ENCODE assay signal across 11 cellular contexts in genomic region chr19:30450101-30450500, GRCh38.
DNase-seq lines count a peak whose midpoint lies in the region; FAIRE-seq and TF ChIP-seq lines count a peak whose summit lies in the region.
"Had no signal": no experiment of that assay in that cellular context is flagged by ENCODE, and none has a peak within 500 bp of the region (broad histone marks: within the 10 kb centered on the region; RNA-seq: fewer than 3 reads in every experiment).

No MANE protein-coding gene starts in this region.

- no peak overlapping the region for H2BK20ac ChIP-seq in H1 (ENCODE audit: low read length)

- H4K91ac ChIP-seq in H1 (replicated peaks; ENCODE audit: insufficient read length, low read length): no peak overlapping the region

- no peaks in the 10 kb centered on the region for H3K79me1 ChIP-seq in H1 (ENCODE audit: low read depth, low read length)

- no peak overlapping the region for H3K14ac ChIP-seq in H1 (ENCODE audit: insufficient read length)

- H4K8ac ChIP-seq in H1 (ENCODE audit: extremely low read depth, insufficient read depth, low read length): no peak overlapping the region

- TF ChIP-seq EP300 in H1 (IDR thresholded peaks at IDR 0.05; ENCODE audit: borderline replicate concordance in 1 of 2, low read depth in 2 of 2, low read length in 2 of 2): no peak

- FAIRE-seq in H1 (lab: Jason Lieb, UNC) (peak; percentile 28), urothelium cell line (lab: Jason Lieb, UNC) (no peak)

- no peaks in the 10 kb centered on the region for H3K27me3 ChIP-seq in H1 (replicated peaks in 1 of 4; ENCODE audit: control insufficient read depth in 3 of 4, extremely low read depth in 1 of 4, insufficient read depth in 3 of 4, low read length in 3 of 4)

- no peak overlapping the region for H3K23ac ChIP-seq in H1 (ENCODE audit: insufficient read length)

- peaks cover 9 to 17% (median 13%) of the 10 kb centered on the region in 4 experiments for H3K4me1 ChIP-seq in H1 (replicated peaks in 1 of 4; ENCODE audit: control insufficient read depth in 3 of 4, insufficient read depth in 4 of 4, low read length in 3 of 4)
- H3K4me1 ChIP-seq in mesodermal cell (ENCODE audit: control insufficient read depth, insufficient read depth, low read length, poor library complexity, severe bottlenecking): peaks cover 19% of the 10 kb centered on the region

- H3K9me3 ChIP-seq in H1 (ENCODE audit: insufficient read depth in 2 of 2, low read depth in 1 of 2, low read length in 1 of 2): no peaks in the 10 kb centered on the region
- no peaks in the 10 kb centered on the region for H3K9me3 ChIP-seq in mesodermal cell (ENCODE audit: control insufficient read depth, low read length)

- H3K4me3 ChIP-seq in H1 (ENCODE audit: extremely low read depth in 1 of 4, insufficient read depth in 2 of 4, low read depth in 3 of 4, low read length in 4 of 4) (peak overlapping the region in 2 of 4 experiments; percentile 3 to 44; a peak in 4 of 8 replicates), mesodermal cell (ENCODE audit: extremely low read depth, insufficient read depth, low read length, poor library complexity, severe bottlenecking) (no peak overlapping the region)

- H3K56ac ChIP-seq in H1 (replicated peaks; ENCODE audit: insufficient read length, low read depth, low read length): no peak overlapping the region

- H3K36me3 ChIP-seq in H1 (ENCODE audit: control insufficient read depth in 2 of 4, insufficient read depth in 4 of 4, low read length in 3 of 4): no peaks in the 10 kb centered on the region
- H3K36me3 ChIP-seq in mesodermal cell (ENCODE audit: control insufficient read depth, insufficient read depth, low read length): no peaks in the 10 kb centered on the region

- no peaks in the 10 kb centered on the region for H3K23me2 ChIP-seq in H1 (ENCODE audit: low read depth, low read length)

- H2AK5ac ChIP-seq in H1 (ENCODE audit: low read depth, low read length): no peak overlapping the region

- peak overlapping the region; percentile 38 for H2BK120ac ChIP-seq in H1 (replicated peaks; ENCODE audit: low read depth, low read length)

- CTCF ChIA-PET in H1 (lab: Charles Lee; ENCODE audit: partially characterized antibody): interaction anchor here (1.1 to 1.5 kb wide), 2 partner anchors 9 to 90 kb away, joined by 3 to 5 read pairs; no protein-coding TSS in a partner anchor

- no peak overlapping the region for H2BK12ac ChIP-seq in H1 (ENCODE audit: low read depth, low read length)

- no peaks in the 10 kb centered on the region for H3K79me2 ChIP-seq in H1 (ENCODE audit: control insufficient read depth in 1 of 2, insufficient read depth in 2 of 2, low read length in 2 of 2)

- no peak for TF ChIP-seq CTCF in H1 (IDR thresholded peaks at IDR 0.05; ENCODE audit: control extremely low read depth in 1 of 3, insufficient read depth in 1 of 3, low read depth in 1 of 3, low read length in 3 of 3)

- H4K20me1 ChIP-seq in H1 (replicated peaks in 1 of 2; ENCODE audit: control insufficient read depth in 1 of 2, insufficient read depth in 2 of 2, low read length in 2 of 2): no peaks in the 10 kb centered on the region

- H3K4me2 ChIP-seq in H1 (ENCODE audit: insufficient read depth in 1 of 2, low read depth in 2 of 2, low read length in 2 of 2): peak overlapping the region; percentile 49 to 50

- H3K4ac ChIP-seq in H1 (replicated peaks; ENCODE audit: insufficient read length, low read depth, low read length): no peak overlapping the region

- H3K27ac ChIP-seq in H1 (ENCODE audit: low read depth, low read length) (no peak overlapping the region), mesodermal cell (ENCODE audit: low read depth, low read length, severe bottlenecking) (peak overlapping the region; percentile 54)
- H3K27ac ChIP-seq: 22Rv1 had no signal

- WGBS in H1 (ENCODE audit: extremely low coverage in 1 of 2, insufficient coverage in 1 of 2, insufficient read length in 1 of 2, insufficient replicate concordance in 2 of 2, low coverage in 1 of 2, low lambda C conversion rate in 2 of 2, missing lambda C conversion rate in 1 of 2), 2 experiments: 30% methylated on average over 6 of the region's 7 CpGs; no CpG with 5 or more reads in 1 of the 2 experiments
- 0 to 9% methylated on average over 1 to 3 of the region's 7 CpGs for WGBS in mesodermal cell (ENCODE audit: insufficient coverage in 2 of 2), 2 experiments

- peak in 1 of 2 experiments; percentile 15; a peak in 1 of 4 replicates for TF ChIP-seq RAD21 in H1 (IDR thresholded peaks at IDR 0.05 in 1 of 2, conservative IDR thresholded peaks at IDR 0.05 in 1 of 2; ENCODE audit: low read depth in 2 of 2, low read length in 2 of 2)

- H2BK15ac ChIP-seq in H1 (ENCODE audit: low read length): no peak overlapping the region

- POLR2A ChIA-PET in H1 (lab: Charles Lee; ENCODE audit: partially characterized antibody): interaction anchor here (0.6 to 0.8 kb wide), 2 partner anchors 20 to 149 kb away, joined by 3 read pairs; no protein-coding TSS in a partner anchor

- no peak overlapping the region for H2AFZ ChIP-seq in H1 (ENCODE audit: low read length)

- no peak overlapping the region for H4K5ac ChIP-seq in H1 (ENCODE audit: insufficient read length, low read depth, low read length)

- no peak overlapping the region for H2BK5ac ChIP-seq in H1 (ENCODE audit: low read depth, low read length)

- DNase-seq in NCI-H82 (lab: John Stamatoyannopoulos, UW): peak; percentile 45
- no peak for DNase-seq in NCI-H82 treated with DMSO at 0.1 percent for 48 hours (lab: John Stamatoyannopoulos, UW; ENCODE audit: unreplicated experiment)
- DNase-seq in H1 (ENCODE audit: low read depth in 1 of 2, low spot score in 2 of 2): peak in 1 of 2 experiments; percentile 15
- peak; percentile 44 for DNase-seq in urothelium cell line (ENCODE audit: low spot score)
- DNase-seq in NCI-H524 (lab: John Stamatoyannopoulos, UW): no peak
- DNase-seq in erythroblast (lab: John Stamatoyannopoulos, UW): no peak
- DNase-seq in activated CD4-positive, alpha-beta T cell treated with anti-CD3 and anti-CD28 coated beads, Interleukin-2, amount 50 U/mL, for 48 hours: no peak
- DNase-seq: activated T-cell treated with anti-CD3 and anti-CD28 coated beads for 4 hours, NCI-H2081 had no signal

- TF ChIP-seq POLR2A in H1 (IDR thresholded peaks at IDR 0.05; ENCODE audit: control extremely low read depth in 1 of 2, low read depth in 2 of 2, low read length in 2 of 2): no peak
- no peak for TF ChIP-seq POLR2A in erythroblast (IDR thresholded peaks at IDR 0.05; ENCODE audit: low read length)

- H3K9ac ChIP-seq in H1 (replicated peaks in 1 of 4; ENCODE audit: extremely low read depth in 1 of 4, low read depth in 3 of 4, low read length in 3 of 4): no peak overlapping the region

- no peak overlapping the region; the same call in 1 of the 2 replicates for H3K18ac ChIP-seq in H1 (ENCODE audit: extremely low read depth, low read length)

TF ChIP-seq in H1, 55 proteins besides CTCF, POLR2A, EP300 and RAD21:
- no peak for TF ChIP-seq E2F6 (IDR thresholded peaks at IDR 0.05)
- TF ChIP-seq KDM4A (IDR thresholded peaks at IDR 0.05; ENCODE audit: low read depth, low read length, severe bottlenecking): no peak
- TF ChIP-seq CREB1 (IDR thresholded peaks at IDR 0.05): no peak
- TF ChIP-seq EGR1 (IDR thresholded peaks at IDR 0.05; ENCODE audit: borderline replicate concordance, low read depth, low read length): no peak
- 0 out of 2 replicates have a peak, but pooled peaks have one; percentile 21 for TF ChIP-seq TCF12 (IDR thresholded peaks at IDR 0.05; ENCODE audit: low read depth, low read length)
- TF ChIP-seq TAF1 (IDR thresholded peaks at IDR 0.05; ENCODE audit: low read depth, low read length): no peak
- no peak for TF ChIP-seq SAP30 (IDR thresholded peaks at IDR 0.05; ENCODE audit: insufficient read depth, insufficient replicate concordance, low read length)
- TF ChIP-seq CHD1 (IDR thresholded peaks at IDR 0.05; ENCODE audit: low read depth, low read length): no peak

Comparison
In these comparisons a context has a peak if more than half of its experiments do, and no peak if none do; other contexts are left out.
1. DNase-seq: peak in NCI-H82 (single experiment) and urothelium cell line (single experiment); none in NCI-H82 treated with DMSO at 0.1 percent for 48 hours (single experiment), NCI-H524 (0 of 2), erythroblast (0 of 2) and activated CD4-positive, alpha-beta T cell treated with anti-CD3 and anti-CD28 coated beads, Interleukin-2, amount 50 U/mL, for 48 hours (0 of 2).